Comparison of ENCODE assay signal across 29 cellular contexts in genomic region chr18:27825735-27826477, GRCh38.
"Had no signal": no experiment of that assay in that cellular context is flagged by ENCODE, and none has a peak within 500 bp of the region (broad histone marks: within the 10 kb centered on the region; RNA-seq: fewer than 3 reads in every experiment).

No MANE protein-coding gene starts in this region.

- H3K79me2 ChIP-seq: hepatocyte had no signal

- DNase-seq: activated CD4-positive, alpha-beta memory T cell treated with anti-CD3 and anti-CD28 coated beads, Interleukin-2, amount 10 ng/mL, durations not matched to agents 7 days and 5 days; activated CD4-positive, alpha-beta T cell treated with anti-CD3 and anti-CD28 coated beads for 1 hour; activated CD4-positive, alpha-beta T cell treated with anti-CD3 and anti-CD28 coated beads, Interleukin-2, amount 10 ng/mL, durations not matched to agents 7 days and 5 days; activated gamma-delta T cell treated with Interleukin-2 at 50 U/mL for 16 hours; activated naive CD8-positive, alpha-beta T cell treated with anti-CD3 and anti-CD28 coated beads, Interleukin-2, amount 50 U/mL, for 24 hours; activated T-cell treated with anti-CD3 and anti-CD28 coated beads, Interleukin-2, amount 50 U/mL, for 4 hours; amygdala; central memory CD4-positive, alpha-beta T cell; effector CD4-positive, alpha-beta T cell; gastrocnemius medialis; immature natural killer cell; kidney; left colon; mammary epithelial cell; naive B cell; nephron progenitor cell; stimulated activated CD4-positive, alpha-beta T cell treated with anti-CD3 and anti-CD28 coated beads, Interleukin-1b, Interleukin-23, amount 100 ng/mL, for 48 hours; stimulated activated CD4-positive, alpha-beta T cell treated with anti-CD3 and anti-CD28 coated beads, Interleukin-4, amount 100 ng/mL, for 4 hours; stimulated activated CD8-positive, alpha-beta memory T cell treated with anti-CD3 and anti-CD28 coated beads, Interleukin-4, amount 100 ng/mL, for 48 hours; stimulated activated naive CD8-positive, alpha-beta T cell treated with anti-CD3 and anti-CD28 coated beads, Interleukin-15, amount 100 ng/mL, for 72 hours; substantia nigra; T-helper 17 cell; upper lobe of left lung had no signal

- H3K36me3 ChIP-seq: breast epithelium, gastrocnemius medialis, right atrium auricular region, upper lobe of left lung had no signal

- H3K4me1 ChIP-seq: breast epithelium, gastrocnemius medialis, right atrium auricular region, upper lobe of left lung had no signal

- H3K27me3 ChIP-seq: breast epithelium, gastrocnemius medialis, hepatocyte, right atrium auricular region, upper lobe of left lung had no signal

- H3K4me3 ChIP-seq: breast epithelium, gastrocnemius medialis, hepatocyte, right atrium auricular region, smooth muscle cell, upper lobe of left lung had no signal

- H2AFZ ChIP-seq: hepatocyte had no signal

- H3K27ac ChIP-seq: breast epithelium, gastrocnemius medialis, hepatocyte, right atrium auricular region, upper lobe of left lung had no signal

- H3K9me3 ChIP-seq: breast epithelium, gastrocnemius medialis, right atrium auricular region, upper lobe of left lung had no signal

- ATAC-seq: activated naive CD8-positive, alpha-beta T cell treated with anti-CD3 and anti-CD28 coated beads, Interleukin-2, amount 50 U/mL, for 24 hours; activated T-cell treated with anti-CD3 and anti-CD28 coated beads, Interleukin-2, amount 50 U/mL, for 4 hours; activated T-helper 17 cell treated with anti-CD3 and anti-CD28 coated beads, Interleukin-2, amount 50 U/mL, for 72 hours; gastrocnemius medialis; left colon; stimulated activated memory B cell treated with anti-CD40 and anti-IgM and Interleukin-4, amounts not matched to agents 10 μg/mL and 1 μg/mL and 100 μg/mL, for 72 hours; stimulated activated naive CD8-positive, alpha-beta T cell treated with anti-CD3 and anti-CD28 coated beads, Interleukin-15, amount 100 ng/mL, for 72 hours; T-helper 17 cell had no signal

- H3K4me2 ChIP-seq: hepatocyte, smooth muscle cell had no signal
